In the genomic region with DNA sequence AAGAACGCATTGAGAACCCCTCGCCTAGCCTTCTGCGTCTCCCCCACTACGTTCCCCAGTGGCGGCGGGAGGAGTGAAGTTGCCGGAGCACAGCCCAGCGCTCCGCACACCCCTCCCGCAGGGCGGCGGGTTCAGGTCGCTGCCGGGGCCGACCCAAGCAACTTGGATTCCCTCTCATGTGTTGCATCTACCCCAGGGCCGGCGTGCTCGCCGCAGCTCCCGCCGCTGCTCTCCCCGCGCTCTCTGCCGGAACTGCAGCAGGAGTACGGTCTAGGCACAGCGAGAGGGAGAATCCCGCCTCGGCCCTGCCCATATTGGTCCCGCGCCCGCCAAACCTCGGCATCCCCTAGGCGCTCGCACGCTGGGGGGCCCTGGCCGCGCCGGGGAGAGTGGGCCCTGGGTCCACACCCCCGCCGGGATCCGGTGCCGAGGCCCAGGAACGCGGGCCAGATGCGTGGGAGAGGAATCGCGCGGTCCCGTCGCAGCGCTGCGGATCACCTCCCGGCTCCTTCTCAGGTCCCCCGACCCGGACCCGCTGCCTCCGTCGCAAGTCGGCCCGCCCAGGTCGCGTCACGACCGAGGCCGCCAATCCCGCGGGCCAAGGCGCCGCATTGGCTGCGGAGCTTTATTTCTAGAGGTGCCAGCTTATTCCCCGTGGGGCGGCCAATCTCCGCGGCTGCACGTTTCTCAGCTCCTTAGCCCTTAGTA, we compare ENCODE assay signal across 8 cellular contexts. TPM values are rescaled to one million over a fixed set of nuclear protein-coding genes. Genes with fewer than 3 reads are reported as not detected.
DNase-seq lines count a peak whose midpoint lies in the region; ATAC-seq and TF ChIP-seq lines count a peak whose summit lies in the region.

No MANE protein-coding gene starts in this region.

- CTCF ChIA-PET in GM10248 (lab: Yijun Ruan, JAX) (interaction anchor here (0.9 to 3.2 kb wide), 13 partner anchors 8 to 304 kb away, joined by 3 to 15 read pairs (median 4); no protein-coding TSS in a partner anchor), HEK293 (lab: Yijun Ruan, JAX) (interaction anchor here (0.6 to 1.7 kb wide), 3 partner anchors 16 to 1149 kb away, joined by 3 to 4 read pairs (median 3); no protein-coding TSS in a partner anchor)

- H3K27me3 ChIP-seq in right cardiac atrium (ENCODE audit: control insufficient read depth, insufficient read depth) (no peaks in the 10 kb centered on the region), vagina (no peaks in the 10 kb centered on the region)

- H3K9me3 ChIP-seq in HEK293 (ENCODE audit: control insufficient read depth, insufficient read depth, low read depth, low read length): no peaks in the 10 kb centered on the region
- no peaks in the 10 kb centered on the region for H3K9me3 ChIP-seq in right cardiac atrium (ENCODE audit: control insufficient read depth, low read length)
- H3K9me3 ChIP-seq in vagina: no peaks in the 10 kb centered on the region

- POLR2A ChIA-PET in GM10248 (lab: Yijun Ruan, JAX): interaction anchor here (0.7 to 2.1 kb wide), 4 partner anchors 11 to 232 kb away, joined by 3 to 8 read pairs (median 4); partner anchors contain the start of gene DMTF1
- POLR2A ChIA-PET in HEK293 (lab: Yijun Ruan, JAX): interaction anchor here (0.7 to 3.5 kb wide), 8 partner anchors 10 to 714 kb away, joined by 3 to 33 read pairs (median 3); partner anchors contain the start of genes ADAM22, CROT, DMTF1 and ELAPOR2

- peaks cover 0 to 14% of the 10 kb centered on the region in 2 experiments; a peak in 2 of 3 replicates for H3K36me3 ChIP-seq in HEK293 (ENCODE audit: control insufficient read depth in 2 of 2, insufficient read depth in 1 of 2, low read length in 2 of 2)
- no peaks in the 10 kb centered on the region for H3K36me3 ChIP-seq in vagina

- intact Hi-C loops in right cardiac atrium (cut with DNase I) (loop anchor here in 1 of 4 donors (10.0 kb wide), 1 partner anchor 55 kb away; no protein-coding TSS in a partner anchor), vagina (cut with DNase I) (loop anchor here (10.0 kb wide), 1 partner anchor 65 kb away; the partner anchor contains the start of gene DMTF1)

- H3K27ac ChIP-seq in HEK293 (ENCODE audit: extremely low read depth, low read depth, low read length): peak overlapping the region; percentile 64; the same call in 1 of the 2 replicates
- H3K27ac ChIP-seq in right cardiac atrium (ENCODE audit: low read length): peak overlapping the region; percentile 79
- H3K27ac ChIP-seq in vagina: peak overlapping the region; percentile 87

- H3K4me3 ChIP-seq in HEK293 (ENCODE audit: low read depth, low read length) (peak overlapping the region; percentile 92), right cardiac atrium (ENCODE audit: low read length) (peak overlapping the region; percentile 83), vagina (peak overlapping the region; percentile 77 to 79)

- TF ChIP-seq POLR2A in vagina (IDR thresholded peaks at IDR 0.05): peak in 1 of 2 donors; percentile 88

- no peak for TF ChIP-seq CTCF in GM10248 (IDR thresholded peaks at IDR 0.05; ENCODE audit: control extremely low read depth, extremely low read depth, low read depth, missing control alignments)
- TF ChIP-seq CTCF in HEK293 (tag by site-specific recombination; IDR thresholded peaks at IDR 0.05): peak; percentile 7
- no peak for TF ChIP-seq CTCF in vagina (IDR thresholded peaks at IDR 0.05)

- peak; percentile 84 for DNase-seq in GM10248 (ENCODE audit: extremely low spot score)
- peak; percentile 44 for DNase-seq in MV-4-11 (lab: John Stamatoyannopoulos, UW)
- DNase-seq in SW480 (ENCODE audit: low spot score): peak; percentile 89
- peak in 55 of 56 donors; percentile 5 to 84 (median 63) for DNase-seq in amygdala (lab: John Stamatoyannopoulos, UW)
- DNase-seq in right cardiac atrium: peak; percentile 86 to 92 (median 92)
- peak; percentile 76 for DNase-seq in putamen (ENCODE audit: low spot score)
- no peak for DNase-seq in vagina (ENCODE audit: extremely low spot score in 2 of 2)

- peak; percentile 91 to 92 for ATAC-seq in right cardiac atrium

- no peaks in the 10 kb centered on the region for H3K4me1 ChIP-seq in HEK293 (ENCODE audit: control insufficient read depth, insufficient read depth, low read length)
- peaks cover 2% of the 10 kb centered on the region for H3K4me1 ChIP-seq in right cardiac atrium (ENCODE audit: control insufficient read depth, insufficient read depth, low read length)
- peaks cover 31% of the 10 kb centered on the region for H3K4me1 ChIP-seq in vagina

- under 1% methylated on average over 75 of the region's 75 CpGs for WGBS in right cardiac atrium

TF ChIP-seq in HEK293, 187 proteins besides CTCF, POLR2A, EP300 and RAD21 (continues in another document):
- TF ChIP-seq ZNF292 (tag by site-specific recombination; IDR thresholded peaks at IDR 0.05; ENCODE audit: borderline replicate concordance, low read depth) (no peak), ZNF174 (tag by site-specific recombination; IDR thresholded peaks at IDR 0.05) (no peak), PBX3 (CRISPR knock-in tag; IDR thresholded peaks at IDR 0.05) (peak; percentile 49; the same call in 1 of the 2 replicates), GLI2 (tag by site-specific recombination; IDR thresholded peaks at IDR 0.05; ENCODE audit: borderline replicate concordance, low read depth) (no peak), ZNF513 (tag by site-specific recombination; IDR thresholded peaks at IDR 0.05) (no peak), ZSCAN4 (tag by site-specific recombination; IDR thresholded peaks at IDR 0.05) (no peak), ZNF571 (tag by site-specific recombination; IDR thresholded peaks at IDR 0.05) (no peak), ZNF777 (tag by site-specific recombination; IDR thresholded peaks at IDR 0.05; ENCODE audit: borderline replicate concordance) (peak; percentile 18; the same call in 1 of the 2 replicates), ZNF416 (tag by site-specific recombination; IDR thresholded peaks at IDR 0.05) (no peak), YY1 (tag by site-specific recombination; IDR thresholded peaks at IDR 0.05) (no peak), ZFP69B (tag by site-specific recombination; IDR thresholded peaks at IDR 0.05) (no peak), MYNN (tag by site-specific recombination; IDR thresholded peaks at IDR 0.05; ENCODE audit: borderline replicate concordance) (no peak), ZNF223 (tag by site-specific recombination; IDR thresholded peaks at IDR 0.05) (no peak), ZNF404 (tag by site-specific recombination; IDR thresholded peaks at IDR 0.05) (no peak), ZNF529 (tag by site-specific recombination; IDR thresholded peaks at IDR 0.05; ENCODE audit: insufficient replicate concordance) (no peak), ZNF19 (tag by site-specific recombination; IDR thresholded peaks at IDR 0.05; ENCODE audit: low read depth) (no peak), KLF1 (tag by site-specific recombination; IDR thresholded peaks at IDR 0.05) (no peak), HOXC10 (CRISPR knock-in tag; IDR thresholded peaks at IDR 0.05) (no peak), SCRT2 (tag by site-specific recombination; IDR thresholded peaks at IDR 0.05) (peak; percentile 56; the same call in 1 of the 2 replicates), ZNF146 (tag by site-specific recombination; IDR thresholded peaks at IDR 0.05) (no peak), ZNF555 (tag by site-specific recombination; conservative IDR thresholded peaks at IDR 0.05) (no peak)
- TF ChIP-seq, protein P1, sequence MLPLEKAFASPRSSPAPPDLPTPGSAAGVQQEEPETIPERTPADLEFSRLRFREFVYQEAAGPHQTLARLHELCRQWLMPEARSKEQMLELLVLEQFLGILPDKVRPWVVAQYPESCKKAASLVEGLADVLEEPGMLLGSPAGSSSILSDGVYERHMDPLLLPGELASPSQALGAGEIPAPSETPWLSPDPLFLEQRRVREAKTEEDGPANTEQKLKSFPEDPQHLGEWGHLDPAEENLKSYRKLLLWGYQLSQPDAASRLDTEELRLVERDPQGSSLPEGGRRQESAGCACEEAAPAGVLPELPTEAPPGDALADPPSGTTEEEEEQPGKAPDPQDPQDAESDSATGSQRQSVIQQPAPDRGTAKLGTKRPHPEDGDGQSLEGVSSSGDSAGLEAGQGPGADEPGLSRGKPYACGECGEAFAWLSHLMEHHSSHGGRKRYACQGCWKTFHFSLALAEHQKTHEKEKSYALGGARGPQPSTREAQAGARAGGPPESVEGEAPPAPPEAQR (tag by site-specific recombination; IDR thresholded peaks at IDR 0.05): no peak

RNA-seq across cellular contexts. Expression of gene TMEM243, which starts 0.6 kb away (rescaled TPM):
- total RNA-seq in right cardiac atrium (10 to 100 TPM in 1 of 4 donors, 1 to 10 TPM in 3; 7.1 to 10.8 (median 8.7) TPM), vagina (36.6 TPM)
- 11.2 TPM for polyA plus RNA-seq in right cardiac atrium

Comparison
In these comparisons a context has a peak if more than half of its experiments do, and no peak if none do; other contexts are left out.
1. DNase-seq: peak in GM10248 (single experiment), MV-4-11 (single experiment), SW480 (single experiment), amygdala (55 of 56), right cardiac atrium (3 of 3) and putamen (single experiment); none in vagina (0 of 2).
2. Peak in every context shown above with its lines, with median percentiles within 50 percentile points of each other: H3K27ac ChIP-seq and H3K4me3 ChIP-seq.